19 cellular contexts compared by ENCODE assay signal in genomic region chr1:20883766-20884165, GRCh38.
DNase-seq lines count a peak whose midpoint lies in the region; ATAC-seq and TF ChIP-seq lines count a peak whose summit lies in the region.
"Had no signal": no experiment of that assay in that cellular context is flagged by ENCODE, and none has a peak within 500 bp of the region (broad histone marks: within the 10 kb centered on the region; RNA-seq: fewer than 3 reads in every experiment).

No MANE protein-coding gene starts in this region.

- WGBS in mesendoderm (ENCODE audit: extremely low coverage, insufficient coverage, low lambda C conversion rate) = no CpG with 5 or more reads among the region's 3 CpGs

- no peak overlapping the region for H3K18ac ChIP-seq in mesendoderm (ENCODE audit: low read length)

- H3K79me1 ChIP-seq in mesendoderm (ENCODE audit: low read length) = no peaks in the 10 kb centered on the region

- no peak overlapping the region for H4K5ac ChIP-seq in mesendoderm (ENCODE audit: low read length)

- ATAC-seq in HG02678 (IDR thresholded peaks at IDR 0.05; ENCODE audit: unreplicated experiment) (no peak), GM21515 (IDR thresholded peaks at IDR 0.05; ENCODE audit: unreplicated experiment) (no peak)
- ATAC-seq: effector memory CD8-positive, alpha-beta T cell; lower lobe of right lung had no signal

- no peak overlapping the region for H4K8ac ChIP-seq in mesendoderm (ENCODE audit: low read depth, low read length)

- H3K56ac ChIP-seq in mesendoderm (ENCODE audit: low read length) = no peak overlapping the region

- H3K9ac ChIP-seq in HUES6 (ENCODE audit: low read length) = no peak overlapping the region
- H3K9ac ChIP-seq in mesendoderm (ENCODE audit: low read length) = no peak overlapping the region
- H3K9ac ChIP-seq: BLaER1 treated with 17β-estradiol and CSF1 and Interleukin-3, amounts not matched to agents 10 nM and 100 nM; KMS-11 had no signal

- H3K36me3 ChIP-seq in HUES6 (ENCODE audit: control insufficient read depth, insufficient read depth, low read length) (peaks cover 12% of the 10 kb centered on the region), mesendoderm (ENCODE audit: control insufficient read depth, insufficient read depth, low read length) (no peaks in the 10 kb centered on the region)

- no peak overlapping the region for H3K4ac ChIP-seq in mesendoderm (ENCODE audit: low read depth, low read length)

- no peaks in the 10 kb centered on the region for H3K9me3 ChIP-seq in HUES6 (ENCODE audit: control insufficient read depth, insufficient read depth, low read depth, low read length)
- H3K9me3 ChIP-seq: BLaER1 treated with 17β-estradiol and CSF1 and Interleukin-3, amounts not matched to agents 10 nM and 100 nM; lower lobe of right lung had no signal

- H3K4me1 ChIP-seq in HUES6 (ENCODE audit: control insufficient read depth, insufficient read depth, low read length) (peaks cover 11% of the 10 kb centered on the region; the same call in 1 of the 2 replicates), mesendoderm (ENCODE audit: control insufficient read depth, low read depth, low read length) (no peaks in the 10 kb centered on the region)
- H3K4me1 ChIP-seq: lower lobe of right lung had no signal

- H3K27ac ChIP-seq in HUES6 (ENCODE audit: low read depth, low read length) (peak overlapping the region; percentile 51), mesendoderm (ENCODE audit: low read depth, low read length) (no peak overlapping the region)
- H3K27ac ChIP-seq: BLaER1 treated with 17β-estradiol and CSF1 and Interleukin-3, amounts not matched to agents 10 nM and 100 nM; KMS-11; lower lobe of right lung had no signal

- no peak overlapping the region for H3K4me2 ChIP-seq in mesendoderm (ENCODE audit: low read length)
- H3K4me2 ChIP-seq: BLaER1 treated with 17β-estradiol and CSF1 and Interleukin-3, amounts not matched to agents 10 nM and 100 nM; KMS-11 had no signal

- no peak overlapping the region for H2AK5ac ChIP-seq in mesendoderm (ENCODE audit: low read length)

- no peaks in the 10 kb centered on the region for H3K79me2 ChIP-seq in mesendoderm (ENCODE audit: control insufficient read depth, insufficient read depth, low read length)

- DNase-seq in AG10803 (ENCODE audit: low read depth) (peak; percentile 45), choroid plexus epithelial cell (ENCODE audit: low read depth) (peak; percentile 42), mesendoderm (peak; percentile 84), glomerular visceral epithelial cell (ENCODE audit: extremely low spot score) (no peak)
- DNase-seq in stimulated activated CD4-positive, alpha-beta T cell treated with anti-CD3 and anti-CD28 coated beads, Interleukin-4, amount 100 ng/mL, for 1 hour = no peak
- DNase-seq: effector memory CD8-positive, alpha-beta T cell; hypothalamus; kidney; lower lobe of right lung; NCI-H1694 treated with DMSO at 0.1 percent for 48 hours; NCI-H748 treated with DMSO at 0.1 percent for 48 hours; nucleus accumbens; SHP77 treated with DMSO at 0.1 percent for 48 hours; stimulated activated CD8-positive, alpha-beta memory T cell treated with anti-CD3 and anti-CD28 coated beads, Interleukin-4, amount 100 ng/mL, for 48 hours had no signal

- H2BK15ac ChIP-seq in mesendoderm (replicated peaks; ENCODE audit: low read depth) = no peak overlapping the region

- H3K23ac ChIP-seq in mesendoderm (ENCODE audit: low read length) = no peak overlapping the region

- TF ChIP-seq CTCF in AG10803 (conservative IDR thresholded peaks at IDR 0.05; ENCODE audit: low read length) (no peak), choroid plexus epithelial cell (conservative IDR thresholded peaks at IDR 0.05; ENCODE audit: low read depth, low read length) (no peak)

- H3K4me3 ChIP-seq in AG10803 (ENCODE audit: low read length) = no peak overlapping the region
- H3K4me3 ChIP-seq in HUES6 (ENCODE audit: low read depth, low read length) = no peak overlapping the region
- H3K4me3 ChIP-seq in choroid plexus epithelial cell (ENCODE audit: low read depth, low read length) = no peak overlapping the region
- H3K4me3 ChIP-seq in mesendoderm (ENCODE audit: low read length) = no peak overlapping the region
- H3K4me3 ChIP-seq: BLaER1 treated with 17β-estradiol and CSF1 and Interleukin-3, amounts not matched to agents 10 nM and 100 nM; lower lobe of right lung had no signal

- no peak overlapping the region for H2BK5ac ChIP-seq in mesendoderm (ENCODE audit: low read length)

- no peak overlapping the region for H2BK120ac ChIP-seq in mesendoderm (ENCODE audit: low read depth, low read length)

- H3K27me3 ChIP-seq in HUES6 (ENCODE audit: control insufficient read depth, insufficient read depth, low read length) = no peaks in the 10 kb centered on the region
- H3K27me3 ChIP-seq in mesendoderm (ENCODE audit: insufficient read depth, low read length, poor library complexity) = no peaks in the 10 kb centered on the region
- H3K27me3 ChIP-seq: BLaER1 treated with 17β-estradiol and CSF1 and Interleukin-3, amounts not matched to agents 10 nM and 100 nM had no signal

Comparison
In these comparisons a context has a peak if more than half of its experiments do, and no peak if none do; other contexts are left out.
1. DNase-seq: peak in AG10803 (single experiment), choroid plexus epithelial cell (single experiment) and mesendoderm (single experiment); none in stimulated activated CD4-positive, alpha-beta T cell treated with anti-CD3 and anti-CD28 coated beads, Interleukin-4, amount 100 ng/mL, for 1 hour (single experiment) and glomerular visceral epithelial cell (single experiment).